Comparison of ENCODE assay signal across 14 cellular contexts in the genomic region with DNA sequence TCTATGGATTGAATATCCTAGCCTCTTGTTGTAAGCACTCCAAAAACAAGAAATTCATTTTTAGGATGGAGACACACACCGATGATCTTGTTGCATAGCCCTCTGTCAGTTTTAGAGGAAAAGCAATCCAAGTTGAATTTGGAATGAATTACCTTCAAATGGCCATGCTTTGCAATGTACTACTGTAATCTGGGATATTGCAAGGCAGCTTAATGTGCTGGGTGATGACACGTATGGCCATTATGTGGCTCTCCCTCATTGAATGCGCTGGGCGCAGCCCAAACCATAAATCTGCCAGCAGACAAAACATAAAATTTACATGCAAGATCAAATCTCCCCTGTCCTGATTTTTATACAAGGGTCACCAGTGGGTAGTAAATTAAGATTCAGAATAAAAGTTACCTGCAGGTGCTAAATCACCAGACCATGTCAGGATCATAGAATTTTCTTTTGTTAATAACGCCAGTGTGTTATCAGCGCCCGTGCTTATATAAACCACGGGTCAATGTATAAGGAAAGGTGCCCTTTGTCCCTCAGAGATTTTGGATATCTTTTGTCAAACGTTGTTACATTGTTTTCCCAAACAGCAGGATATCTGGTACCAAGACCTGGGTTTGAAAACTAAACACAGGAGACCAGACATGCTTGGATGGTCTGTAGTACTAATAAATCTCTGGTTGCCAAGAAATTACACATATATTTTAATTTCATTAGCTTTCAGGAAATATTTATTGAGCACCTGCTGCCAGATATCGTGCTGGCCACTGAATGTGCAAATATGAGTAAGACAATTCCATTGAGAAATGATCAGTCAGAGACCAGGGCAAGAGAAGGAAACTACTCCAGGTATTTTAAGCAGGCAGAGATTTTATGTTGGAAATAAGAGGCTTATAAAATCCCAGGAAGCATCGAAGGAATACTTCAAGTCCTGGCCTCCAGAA.
DNase-seq lines count a peak whose midpoint lies in the region; ATAC-seq and TF ChIP-seq lines count a peak whose summit lies in the region.
"Had no signal": no experiment of that assay in that cellular context is flagged by ENCODE, and none has a peak within 500 bp of the region (broad histone marks: within the 10 kb centered on the region; RNA-seq: fewer than 3 reads in every experiment).

No MANE protein-coding gene starts in this region.

- H3K27ac ChIP-seq in VCaP (peak overlapping the region; percentile 58), Karpas-422 (ENCODE audit: low read length) (no peak overlapping the region)

- no peak for ATAC-seq in sciatic nerve
- no peak for ATAC-seq in HG03342 (IDR thresholded peaks at IDR 0.05; ENCODE audit: unreplicated experiment)

- H3K9ac ChIP-seq in Karpas-422 (ENCODE audit: low read length), result no peak overlapping the region

- TF ChIP-seq CTCF in GM12872 (IDR thresholded peaks at IDR 0.05; ENCODE audit: insufficient read depth, low read depth, low read length) (0 out of 3 replicates have a peak, but pooled peaks have one; percentile 3), LNCaP clone FGC (IDR thresholded peaks at IDR 0.05; ENCODE audit: control insufficient read depth, extremely low read depth, insufficient read depth) (no peak), VCaP (conservative IDR thresholded peaks at IDR 0.05) (no peak)

- H3K4me1 ChIP-seq in Karpas-422 (ENCODE audit: low read length), result no peaks in the 10 kb centered on the region

- no peaks in the 10 kb centered on the region for H3K36me3 ChIP-seq in Karpas-422 (ENCODE audit: insufficient read depth, low read length)

- H3K9me2 ChIP-seq in Karpas-422 (replicated peaks; ENCODE audit: insufficient read depth, low read length), result no peaks in the 10 kb centered on the region

- no peaks in the 10 kb centered on the region for H3K9me3 ChIP-seq in Karpas-422 (ENCODE audit: low read length)

- no peak overlapping the region for H2AFZ ChIP-seq in Karpas-422 (ENCODE audit: low read length)

- intact Hi-C loops in sciatic nerve (cut with DNase I), result no loop called here

- H3K27me3 ChIP-seq in Karpas-422 (ENCODE audit: low read length), result no peaks in the 10 kb centered on the region

- H3K4me3 ChIP-seq in LNCaP clone FGC (ENCODE audit: low read depth, low read length), result no peak overlapping the region
- no peak overlapping the region for H3K4me3 ChIP-seq in Karpas-422 (ENCODE audit: low read length)

- DNase-seq in LNCaP clone FGC (ENCODE audit: low read depth), result peak; percentile 79
- DNase-seq in NCI-H526 (lab: John Stamatoyannopoulos, UW), result peak; percentile 86 to 89
- no peak for DNase-seq in Karpas-422
- DNase-seq in sciatic nerve (ENCODE audit: low spot score), result no peak
- no peak for DNase-seq in DMS114 treated with DMSO at 0.1 percent for 48 hours (lab: John Stamatoyannopoulos, UW; ENCODE audit: unreplicated experiment)
- DNase-seq: CD4-positive, alpha-beta memory T cell; MM.1S; NCI-H1436; NCI-H2171 treated with DMSO at 0.1 percent for 48 hours; RPMI8226; SIG-M5 had no signal

- H3K79me2 ChIP-seq in Karpas-422 (ENCODE audit: low read length), result no peaks in the 10 kb centered on the region

- no peak overlapping the region for H3K4me2 ChIP-seq in Karpas-422 (ENCODE audit: low read depth, low read length, poor library complexity, severe bottlenecking)

- H4K20me1 ChIP-seq in Karpas-422 (ENCODE audit: insufficient read depth, low read depth, low read length), result no peaks in the 10 kb centered on the region

Comparison
In these comparisons a context has a peak if more than half of its experiments do, and no peak if none do; other contexts are left out.
1. DNase-seq: peak in LNCaP clone FGC (single experiment) and NCI-H526 (2 of 2); none in Karpas-422 (single experiment), sciatic nerve (single experiment) and DMS114 treated with DMSO at 0.1 percent for 48 hours (single experiment).